Comparison of ENCODE assay signal across 10 cellular contexts in the genomic region with DNA sequence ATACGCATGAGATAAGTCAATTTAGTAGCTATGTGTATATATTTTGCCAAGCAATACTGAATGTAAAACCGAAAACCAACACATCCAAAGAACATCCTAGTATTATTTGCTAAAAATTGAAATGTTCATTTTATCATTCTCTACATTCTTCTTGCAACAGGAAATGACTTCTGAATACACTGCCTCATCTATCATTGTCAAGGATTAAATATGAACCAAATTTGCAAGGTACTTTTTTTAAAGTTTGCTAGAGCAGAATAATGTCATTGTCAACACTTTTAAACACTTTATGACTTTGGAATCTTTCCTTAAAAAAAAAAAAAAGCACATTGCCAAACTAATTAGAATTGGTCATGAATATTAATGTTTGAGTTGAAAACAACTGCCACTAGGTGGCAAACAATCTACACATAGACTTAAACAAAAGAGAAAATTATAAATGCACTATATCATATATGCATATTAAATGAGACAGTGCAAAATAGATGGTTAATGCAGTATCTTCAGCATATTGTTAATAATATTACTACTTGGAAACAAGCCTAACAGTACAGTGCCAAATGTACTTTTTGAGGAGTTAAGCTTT. TPM values are rescaled to one million over a fixed set of nuclear protein-coding genes. Genes with fewer than 3 reads are reported as not detected.
DNase-seq lines count a peak whose midpoint lies in the region; ATAC-seq and TF ChIP-seq lines count a peak whose summit lies in the region.
"Had no signal": no experiment of that assay in that cellular context is flagged by ENCODE, and none has a peak within 500 bp of the region (broad histone marks: within the 10 kb centered on the region; RNA-seq: fewer than 3 reads in every experiment).

No MANE protein-coding gene starts in this region.

- H3K27ac Mint-ChIP-seq in MCF 10A (ENCODE audit: low read depth, unreplicated experiment), result no peak overlapping the region
- H3K27ac Mint-ChIP-seq in activated T-cell treated with anti-CD3 and anti-CD28 coated beads, Interleukin-2, amount 50 U/mL, for 24 hours, result no peak overlapping the region
- H3K27ac Mint-ChIP-seq: T-helper 1 cell treated with Interleukin-12 subunit alpha and Interleukin-12 subunit beta and Interleukin-4 antibody, amounts not matched to agents 30 μg/mL and 1 μg/mL, for 36 hours had no signal

- H3K36me3 Mint-ChIP-seq in MCF 10A (ENCODE audit: insufficient read depth, unreplicated experiment), result no peaks in the 10 kb centered on the region
- H3K36me3 Mint-ChIP-seq in activated T-cell treated with anti-CD3 and anti-CD28 coated beads, Interleukin-2, amount 50 U/mL, for 24 hours (ENCODE audit: low read depth), result no peaks in the 10 kb centered on the region

- H3K27me3 ChIP-seq in breast epithelium (no peaks in the 10 kb centered on the region), OCI-LY3 (ENCODE audit: low read depth, low read length) (no peaks in the 10 kb centered on the region)

- H3K4me3 Mint-ChIP-seq in MCF 10A (ENCODE audit: unreplicated experiment), result no peak overlapping the region
- no peak overlapping the region for H3K4me3 Mint-ChIP-seq in activated T-cell treated with anti-CD3 and anti-CD28 coated beads, Interleukin-2, amount 50 U/mL, for 24 hours
- H3K4me3 Mint-ChIP-seq: T-helper 1 cell treated with Interleukin-12 subunit alpha and Interleukin-12 subunit beta and Interleukin-4 antibody, amounts not matched to agents 30 μg/mL and 1 μg/mL, for 36 hours had no signal

- BruUV-seq in MCF 10A (replicated peaks; lab: Mats Ljungman, UMichigan), result no TSS peak

- no peak overlapping the region for H3K4me2 ChIP-seq in OCI-LY3 (ENCODE audit: low read length)

- H3K9me3 Mint-ChIP-seq in MCF 10A (ENCODE audit: unreplicated experiment), result no peaks in the 10 kb centered on the region
- no peaks in the 10 kb centered on the region for H3K9me3 Mint-ChIP-seq in activated T-cell treated with anti-CD3 and anti-CD28 coated beads, Interleukin-2, amount 50 U/mL, for 24 hours
- H3K9me3 Mint-ChIP-seq: T-helper 1 cell treated with Interleukin-12 subunit alpha and Interleukin-12 subunit beta and Interleukin-4 antibody, amounts not matched to agents 30 μg/mL and 1 μg/mL, for 36 hours had no signal

- H4K20me1 ChIP-seq in OCI-LY3 (ENCODE audit: insufficient read depth, low read length), result no peaks in the 10 kb centered on the region

- POLR2A ChIA-PET in MCF 10A (lab: Yijun Ruan, JAX), result interaction anchor here (1.4 kb wide), 1 partner anchor 126 kb away, joined by 4 read pairs; no protein-coding TSS in a partner anchor

- intact Hi-C loops in MCF 10A (cut with micrococcal nuclease) (loop anchor here (1.0 kb wide), 2 partner anchors 43 to 128 kb away; no protein-coding TSS in a partner anchor), breast epithelium (cut with DNase I; ENCODE audit: low total_unique reads) (no loop called here)

- H3K9me3 ChIP-seq in breast epithelium (no peaks in the 10 kb centered on the region), OCI-LY3 (ENCODE audit: insufficient read depth, low read length) (no peaks in the 10 kb centered on the region)

- no peaks in the 10 kb centered on the region for H3K79me2 ChIP-seq in OCI-LY3 (ENCODE audit: low read length)

- no peak for TF ChIP-seq POLR2A in breast epithelium (IDR thresholded peaks at IDR 0.05)

- no peaks in the 10 kb centered on the region for H3K36me3 ChIP-seq in breast epithelium
- H3K36me3 ChIP-seq in OCI-LY3 (replicated peaks; ENCODE audit: low read depth, low read length), result no peaks in the 10 kb centered on the region

- no peak overlapping the region for H3K9ac ChIP-seq in OCI-LY3 (ENCODE audit: low read length)

- H3K4me1 ChIP-seq in breast epithelium, result no peaks in the 10 kb centered on the region
- peaks cover 19% of the 10 kb centered on the region for H3K4me1 ChIP-seq in OCI-LY3 (ENCODE audit: low read length)

- H3K27ac ChIP-seq in breast epithelium (no peak overlapping the region), OCI-LY3 (ENCODE audit: low read length) (no peak overlapping the region)

- CTCF ChIA-PET in MCF 10A (lab: Yijun Ruan, JAX), result interaction anchor here (0.6 to 2.6 kb wide), 15 partner anchors 14 to 187 kb away, joined by 3 to 12 read pairs (median 3); no protein-coding TSS in a partner anchor

- peaks cover 11% of the 10 kb centered on the region for H3K4me1 Mint-ChIP-seq in MCF 10A (ENCODE audit: insufficient read depth, unreplicated experiment)
- H3K4me1 Mint-ChIP-seq in activated T-cell treated with anti-CD3 and anti-CD28 coated beads, Interleukin-2, amount 50 U/mL, for 24 hours (ENCODE audit: low read depth), result peaks cover 14% of the 10 kb centered on the region

- DNase-seq in MCF 10A (ENCODE audit: unreplicated experiment), result peak; percentile 47
- DNase-seq in breast epithelium (ENCODE audit: low spot score in 2 of 2), result no peak
- DNase-seq in fibroblast of gingiva (ENCODE audit: low read depth), result peak; percentile 44
- DNase-seq in superior temporal gyrus (ENCODE audit: extremely low spot score), result peak; percentile 78
- DNase-seq in H4 (ENCODE audit: low spot score), result no peak
- no peak for DNase-seq in activated T-cell treated with anti-CD3 and anti-CD28 coated beads, Interleukin-2, amount 50 U/mL, for 24 hours

- TF ChIP-seq CTCF in MCF 10A (IDR thresholded peaks at IDR 0.05; ENCODE audit: unreplicated experiment), result peak; percentile 52
- no peak for TF ChIP-seq CTCF in breast epithelium (IDR thresholded peaks at IDR 0.05)
- peak; percentile 56 for TF ChIP-seq CTCF in OCI-LY3 (IDR thresholded peaks at IDR 0.05; ENCODE audit: low read depth, low read length)

- no peak overlapping the region for H3K4me3 ChIP-seq in breast epithelium
- H3K4me3 ChIP-seq in OCI-LY3 (ENCODE audit: low read length), result no peak overlapping the region

- no peaks in the 10 kb centered on the region for H3K27me3 Mint-ChIP-seq in MCF 10A (ENCODE audit: insufficient read depth, unreplicated experiment)
- H3K27me3 Mint-ChIP-seq in activated T-cell treated with anti-CD3 and anti-CD28 coated beads, Interleukin-2, amount 50 U/mL, for 24 hours, result no peaks in the 10 kb centered on the region

- no peak for ATAC-seq in HG03442 (IDR thresholded peaks at IDR 0.05; ENCODE audit: unreplicated experiment)

- no peak overlapping the region for H2AFZ ChIP-seq in OCI-LY3 (ENCODE audit: low read depth, low read length)

RNA-seq across cellular contexts. Expression of a gene that starts 32.5 kb away (rescaled TPM):
- not detected in 2 replicates for total RNA-seq in MCF 10A (2022)
- not detected for total RNA-seq in breast epithelium
- not detected in 2 replicates for total RNA-seq in H4 (2014; rRNA removed; shearing (Covaris generic))
- total RNA-seq: subcutaneous adipose tissue had no signal

Comparison
In these comparisons a context has a peak if more than half of its experiments do, and no peak if none do; other contexts are left out.
1. DNase-seq: peak in MCF 10A (single experiment), fibroblast of gingiva (single experiment) and superior temporal gyrus (single experiment); none in breast epithelium (0 of 2), H4 (single experiment) and activated T-cell treated with anti-CD3 and anti-CD28 coated beads, Interleukin-2, amount 50 U/mL, for 24 hours (single experiment).
2. CTCF ChIP-seq: peak in MCF 10A (single experiment) and OCI-LY3 (single experiment); none in breast epithelium (0 of 3).